ENCODE assay signal across 8 cellular contexts in the genomic region with DNA sequence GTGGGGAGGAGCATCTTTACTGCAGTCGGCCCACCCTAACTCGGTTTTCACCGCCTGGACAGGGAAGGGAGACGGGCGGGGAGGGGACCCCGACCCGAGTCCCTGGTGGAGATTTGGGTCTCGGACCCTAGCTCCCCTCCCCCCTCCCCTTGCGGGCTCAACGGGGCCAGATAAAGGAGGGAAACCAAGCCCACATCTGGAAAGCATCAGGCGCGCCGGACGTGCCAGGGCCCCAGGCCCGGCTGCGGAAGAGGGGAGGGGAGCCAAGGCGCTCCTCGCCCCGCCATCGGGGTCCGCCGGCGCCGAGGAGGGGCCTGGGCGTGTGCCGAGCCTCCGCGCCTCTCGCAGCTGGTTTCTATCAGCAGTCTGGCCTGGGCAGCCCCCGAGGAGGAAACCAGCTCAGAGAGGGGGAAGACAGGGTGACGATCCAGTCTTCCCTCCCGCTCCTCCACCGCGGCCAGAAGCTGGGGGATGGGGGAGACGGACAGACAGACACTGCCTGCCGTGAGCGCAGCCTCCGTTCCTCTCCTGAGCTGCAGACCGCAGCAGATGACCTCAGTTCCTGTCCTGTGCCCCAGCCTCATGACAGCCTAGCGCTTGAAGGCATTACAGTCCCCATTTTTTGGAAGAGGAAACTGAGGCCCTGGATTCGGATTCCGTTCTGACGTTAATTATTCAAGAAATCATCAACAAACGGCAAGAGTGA.
DNase-seq lines count a peak whose midpoint lies in the region; ATAC-seq and TF ChIP-seq lines count a peak whose summit lies in the region.

No MANE protein-coding gene starts in this region.

- TF ChIP-seq RAD21 in Ishikawa (IDR thresholded peaks at IDR 0.05; ENCODE audit: low read depth), result no peak

- no peaks in the 10 kb centered on the region for H3K9me3 Mint-ChIP-seq in stimulated activated effector memory CD8-positive, alpha-beta T cell treated with anti-CD3 and anti-CD28 coated beads, Interleukin-12 subunit alpha, Interleukin-12 subunit beta, amount 100 ng/mL, for 72 hours

- DNase-seq in amniotic epithelial cell (ENCODE audit: low read depth), result peak; percentile 59
- no peak for DNase-seq in stimulated activated effector memory CD8-positive, alpha-beta T cell treated with anti-CD3 and anti-CD28 coated beads, Interleukin-12 subunit alpha, Interleukin-12 subunit beta, amount 100 ng/mL, for 72 hours (ENCODE audit: low spot score in 2 of 2)
- no peak for DNase-seq in HEK293T (ENCODE audit: extremely low spot score)
- no peak for DNase-seq in kidney glomerular epithelial cell (lab: John Stamatoyannopoulos, UW)

- TF ChIP-seq EP300 in Ishikawa (IDR thresholded peaks at IDR 0.05; ENCODE audit: borderline replicate concordance), result no peak

- H3K27ac ChIP-seq in iPS-20b (ENCODE audit: low read length), result no peak overlapping the region

- no peaks in the 10 kb centered on the region for H3K36me3 Mint-ChIP-seq in stimulated activated effector memory CD8-positive, alpha-beta T cell treated with anti-CD3 and anti-CD28 coated beads, Interleukin-12 subunit alpha, Interleukin-12 subunit beta, amount 100 ng/mL, for 72 hours

- H3K9ac ChIP-seq in ES-I3 (ENCODE audit: low read depth, low read length), result peak overlapping the region; percentile 75
- peak overlapping the region; percentile 53; the same call in 1 of the 2 replicates for H3K9ac ChIP-seq in iPS-20b (ENCODE audit: low read depth, low read length)

- peak overlapping the region; percentile 73 for H3K4me3 ChIP-seq in iPS-20b (ENCODE audit: low read length)

- no peak overlapping the region for H3K4me3 Mint-ChIP-seq in stimulated activated effector memory CD8-positive, alpha-beta T cell treated with anti-CD3 and anti-CD28 coated beads, Interleukin-12 subunit alpha, Interleukin-12 subunit beta, amount 100 ng/mL, for 72 hours

- no peaks in the 10 kb centered on the region for H3K4me1 Mint-ChIP-seq in stimulated activated effector memory CD8-positive, alpha-beta T cell treated with anti-CD3 and anti-CD28 coated beads, Interleukin-12 subunit alpha, Interleukin-12 subunit beta, amount 100 ng/mL, for 72 hours

- H3K36me3 ChIP-seq in ES-I3 (ENCODE audit: insufficient read depth, low read length) (no peaks in the 10 kb centered on the region), iPS-20b (ENCODE audit: insufficient read depth, low read depth, low read length) (no peaks in the 10 kb centered on the region)

- H3K27ac Mint-ChIP-seq in stimulated activated effector memory CD8-positive, alpha-beta T cell treated with anti-CD3 and anti-CD28 coated beads, Interleukin-12 subunit alpha, Interleukin-12 subunit beta, amount 100 ng/mL, for 72 hours, result no peak overlapping the region

- CTCF ChIA-PET in HEK293T (lab: Yijun Ruan, JAX), result interaction anchor here (0.6 kb wide), 2 partner anchors 17 to 25 kb away, joined by 3 read pairs; no protein-coding TSS in a partner anchor

- H3K4me1 ChIP-seq in ES-I3 (ENCODE audit: insufficient read depth, low read length) (peaks cover 7% of the 10 kb centered on the region; the same call in 1 of the 2 replicates), iPS-20b (ENCODE audit: insufficient read depth, low read length) (no peaks in the 10 kb centered on the region; the same call in 1 of the 2 replicates)

- H3K9me3 ChIP-seq in ES-I3 (ENCODE audit: control insufficient read depth, insufficient read depth, low read length), result no peaks in the 10 kb centered on the region
- H3K9me3 ChIP-seq in iPS-20b (ENCODE audit: insufficient read depth, low read depth, low read length), result no peaks in the 10 kb centered on the region

- H3K27me3 ChIP-seq in iPS-20b (ENCODE audit: insufficient read depth, low read length), result peaks cover 69% of the 10 kb centered on the region

- POLR2A ChIA-PET in HEK293T (lab: Yijun Ruan, JAX), result interaction anchor here (1.2 to 1.6 kb wide), 2 partner anchors 9 to 37 kb away, joined by 3 to 4 read pairs; no protein-coding TSS in a partner anchor

- peak; percentile 15 for ATAC-seq in stimulated activated effector memory CD8-positive, alpha-beta T cell treated with anti-CD3 and anti-CD28 coated beads, Interleukin-12 subunit alpha, Interleukin-12 subunit beta, amount 100 ng/mL, for 72 hours
- no peak for ATAC-seq in HG02678 (IDR thresholded peaks at IDR 0.05; ENCODE audit: unreplicated experiment)

TF ChIP-seq in Ishikawa, 13 proteins besides CTCF, POLR2A, EP300 and RAD21:
- TF ChIP-seq NFIC (IDR thresholded peaks at IDR 0.05), result no peak
- no peak for TF ChIP-seq TEAD4 (IDR thresholded peaks at IDR 0.05)
- TF ChIP-seq ZBTB7A (IDR thresholded peaks at IDR 0.05; ENCODE audit: low read depth), result peak; percentile 53; the same call in 1 of the 2 replicates
- TF ChIP-seq, protein P1, sequence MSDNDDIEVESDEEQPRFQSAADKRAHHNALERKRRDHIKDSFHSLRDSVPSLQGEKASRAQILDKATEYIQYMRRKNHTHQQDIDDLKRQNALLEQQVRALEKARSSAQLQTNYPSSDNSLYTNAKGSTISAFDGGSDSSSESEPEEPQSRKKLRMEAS (IDR thresholded peaks at IDR 0.05), result 0 out of 2 replicates have a peak, but pooled peaks have one; percentile 7
- TF ChIP-seq TAF1 (IDR thresholded peaks at IDR 0.05; ENCODE audit: low read depth), result 0 out of 2 replicates have a peak, but pooled peaks have one; percentile 25
- peak; percentile 48; the same call in 1 of the 2 replicates for TF ChIP-seq TCF12 (IDR thresholded peaks at IDR 0.05; ENCODE audit: low read depth)

TF ChIP-seq in HEK293T, 16 proteins besides CTCF, POLR2A, EP300 and RAD21:
- TF ChIP-seq FOXK2 (IDR thresholded peaks at IDR 0.05), result no peak
- TF ChIP-seq CTBP1 (IDR thresholded peaks at IDR 0.05; ENCODE audit: borderline replicate concordance), result no peak
- TF ChIP-seq BHLHE40 (IDR thresholded peaks at IDR 0.05; ENCODE audit: borderline replicate concordance), result no peak
- TF ChIP-seq SP1 (IDR thresholded peaks at IDR 0.05), result no peak
- TF ChIP-seq FOXA1 (IDR thresholded peaks at IDR 0.05), result no peak
- TF ChIP-seq, protein P2, sequence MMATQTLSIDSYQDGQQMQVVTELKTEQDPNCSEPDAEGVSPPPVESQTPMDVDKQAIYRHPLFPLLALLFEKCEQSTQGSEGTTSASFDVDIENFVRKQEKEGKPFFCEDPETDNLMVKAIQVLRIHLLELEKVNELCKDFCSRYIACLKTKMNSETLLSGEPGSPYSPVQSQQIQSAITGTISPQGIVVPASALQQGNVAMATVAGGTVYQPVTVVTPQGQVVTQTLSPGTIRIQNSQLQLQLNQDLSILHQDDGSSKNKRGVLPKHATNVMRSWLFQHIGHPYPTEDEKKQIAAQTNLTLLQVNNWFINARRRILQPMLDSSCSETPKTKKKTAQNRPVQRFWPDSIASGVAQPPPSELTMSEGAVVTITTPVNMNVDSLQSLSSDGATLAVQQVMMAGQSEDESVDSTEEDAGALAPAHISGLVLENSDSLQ (IDR thresholded peaks at IDR 0.05), result no peak
- TF ChIP-seq SUZ12 (IDR thresholded peaks at IDR 0.05), result no peak
- TF ChIP-seq ARNT (IDR thresholded peaks at IDR 0.05), result no peak
- no peak for TF ChIP-seq FOXM1 (IDR thresholded peaks at IDR 0.05; ENCODE audit: borderline replicate concordance)
- TF ChIP-seq TARDBP (IDR thresholded peaks at IDR 0.05), result no peak
- no peak for TF ChIP-seq NFRKB (IDR thresholded peaks at IDR 0.05)
- TF ChIP-seq LEF1 (IDR thresholded peaks at IDR 0.05; ENCODE audit: borderline replicate concordance), result no peak
- no peak for TF ChIP-seq ZNF384 (IDR thresholded peaks at IDR 0.05)
- no peak for TF ChIP-seq ELF4 (IDR thresholded peaks at IDR 0.05)
- TF ChIP-seq HDGF (IDR thresholded peaks at IDR 0.05; ENCODE audit: borderline replicate concordance), result no peak
- TF ChIP-seq L3MBTL2 (conservative IDR thresholded peaks at IDR 0.05), result no peak
